ENCODE assay signal across 10 cellular contexts in genomic region chr2:102065675-102066252, GRCh38.
A peak's percentile ranks its signal among the peaks of the same experiment; 100 is the strongest.
DNase-seq lines count a peak whose midpoint lies in the region; TF ChIP-seq lines count a peak whose summit lies in the region.
"Had no signal": no experiment of that assay in that cellular context is flagged by ENCODE, and none has a peak within 500 bp of the region (broad histone marks: within the 10 kb centered on the region; RNA-seq: fewer than 3 reads in every experiment).

No MANE protein-coding gene starts in this region.

- H3K9me3 ChIP-seq in adipocyte (ENCODE audit: control insufficient read depth, low read length) (no peaks in the 10 kb centered on the region), suprapubic skin (no peaks in the 10 kb centered on the region), MM.1S (replicated peaks; ENCODE audit: insufficient read depth, low read length) (no peaks in the 10 kb centered on the region)

- no peak for TF ChIP-seq EP300 in suprapubic skin (IDR thresholded peaks at IDR 0.05)

- no peak for TF ChIP-seq CTCF in suprapubic skin (IDR thresholded peaks at IDR 0.05)
- TF ChIP-seq CTCF in MM.1S (IDR thresholded peaks at IDR 0.05; ENCODE audit: low read length) = no peak

- H2AFZ ChIP-seq in MM.1S (ENCODE audit: low read length) = no peak overlapping the region

- H3K36me3 ChIP-seq in adipocyte (ENCODE audit: control insufficient read depth, insufficient read depth, low read length, severe bottlenecking) (no peaks in the 10 kb centered on the region), suprapubic skin (no peaks in the 10 kb centered on the region), MM.1S (replicated peaks; ENCODE audit: insufficient read depth, low read length) (no peaks in the 10 kb centered on the region)

- no peaks in the 10 kb centered on the region for H3F3A ChIP-seq in MM.1S (ENCODE audit: insufficient read depth, low read length)

- H3K27me3 ChIP-seq in adipocyte (replicated peaks; ENCODE audit: control insufficient read depth, insufficient read depth, low read length) (no peaks in the 10 kb centered on the region), suprapubic skin (no peaks in the 10 kb centered on the region), MM.1S (replicated peaks; ENCODE audit: insufficient read depth, low read length) (no peaks in the 10 kb centered on the region)

- WGBS in suprapubic skin = 82% methylated on average over 12 of the region's 12 CpGs

- peak overlapping the region; percentile 96 for H3K27ac ChIP-seq in suprapubic skin
- no peak overlapping the region for H3K27ac ChIP-seq in MM.1S (ENCODE audit: low read length)

- H3K4me3 ChIP-seq in adipocyte (ENCODE audit: low read length) (peak overlapping the region; percentile 76), suprapubic skin (no peak overlapping the region), MM.1S (ENCODE audit: low read length) (no peak overlapping the region)

- H4K20me1 ChIP-seq in MM.1S (ENCODE audit: insufficient read depth, low read length) = no peaks in the 10 kb centered on the region

- no peaks in the 10 kb centered on the region for H3K9me2 ChIP-seq in MM.1S (replicated peaks; ENCODE audit: insufficient read depth, low read length)

- TF ChIP-seq POLR2A in suprapubic skin (IDR thresholded peaks at IDR 0.05) = no peak

- H3K9ac ChIP-seq in adipocyte (ENCODE audit: low read length) = peak overlapping the region; percentile 94
- no peak overlapping the region for H3K9ac ChIP-seq in MM.1S (ENCODE audit: low read length)

- no peak overlapping the region for H3K4me2 ChIP-seq in MM.1S (ENCODE audit: low read depth, low read length)

- DNase-seq in HuH-7 (ENCODE audit: low spot score) (peak; percentile 67), adipocyte (ENCODE audit: low read depth) (peak; percentile 52), islet precursor cell (peak; percentile 84), suprapubic skin (ENCODE audit: low spot score in 2 of 2) (no peak), MM.1S (no peak), germinal center (ENCODE audit: low spot score) (no peak), KG1 (lab: John Stamatoyannopoulos, UW) (no peak), COLO829 (ENCODE audit: low spot score) (no peak)
- DNase-seq: activated T-cell treated with anti-CD3 and anti-CD28 coated beads, Interleukin-2, amount 50 U/mL, for 72 hours; hippocampal formation had no signal

- H3K79me2 ChIP-seq in MM.1S (ENCODE audit: low read length) = no peaks in the 10 kb centered on the region

- H3K4me1 ChIP-seq in adipocyte (ENCODE audit: control insufficient read depth, insufficient read depth, low read length) = peaks cover 67% of the 10 kb centered on the region
- peaks cover 58% of the 10 kb centered on the region for H3K4me1 ChIP-seq in suprapubic skin
- H3K4me1 ChIP-seq in MM.1S (ENCODE audit: low read length) = no peaks in the 10 kb centered on the region

Comparison
In these comparisons a context has a peak if more than half of its experiments do, and no peak if none do; other contexts are left out.
1. DNase-seq: peak in HuH-7 (single experiment), adipocyte (single experiment) and islet precursor cell (single experiment); none in suprapubic skin (0 of 2), MM.1S (single experiment), germinal center (single experiment), KG1 (single experiment) and COLO829 (single experiment).